In genomic region chr10:95438781-95439180, GRCh38 we compare ENCODE assay signal across 16 cellular contexts.
"Had no signal": no experiment of that assay in that cellular context is flagged by ENCODE, and none has a peak within 500 bp of the region (broad histone marks: within the 10 kb centered on the region; RNA-seq: fewer than 3 reads in every experiment).

No MANE protein-coding gene starts in this region.

- H3K27me3 Mint-ChIP-seq: activated naive CD8-positive, alpha-beta T cell had no signal

- H3K27ac Mint-ChIP-seq: activated naive CD8-positive, alpha-beta T cell; immature natural killer cell had no signal

- DNase-seq: activated CD4-positive, alpha-beta T cell treated with anti-CD3 and anti-CD28 coated beads, Interleukin-2, amount 50 U/mL, for 1 hour; activated CD8-positive, alpha-beta memory T cell treated with anti-CD3 and anti-CD28 coated beads for 24 hours; activated gamma-delta T cell treated with Interleukin-2 at 50 U/mL for 16 hours; amniotic stem cell; brain microvascular endothelial cell; cerebellar nuclear complex; erythroblast; immature natural killer cell; midbrain; naive thymus-derived CD4-positive, alpha-beta T cell; ovary; stimulated activated CD4-positive, alpha-beta T cell treated with anti-CD3 and anti-CD28 coated beads, Interleukin-12 subunit alpha, Interleukin-12 subunit beta, amount 100 ng/mL, for 4 hours; stimulated activated CD4-positive, alpha-beta T cell treated with anti-CD3 and anti-CD28 coated beads, Interleukin-2, amount 100 ng/mL, for 24 hours had no signal

- ATAC-seq: activated CD4-positive, CD25-positive, alpha-beta regulatory T cell treated with anti-CD3 and anti-CD28 coated beads, Interleukin-2, amount 50 U/mL, for 24 hours; naive thymus-derived CD4-positive, alpha-beta T cell had no signal

- H3K27ac ChIP-seq: brain microvascular endothelial cell, ovary had no signal

- H3K27me3 ChIP-seq: brain microvascular endothelial cell, ovary, tibial nerve had no signal

- H3K4me3 ChIP-seq: ovary, tibial nerve had no signal

- H3K4me3 Mint-ChIP-seq: activated naive CD8-positive, alpha-beta T cell; naive thymus-derived CD4-positive, alpha-beta T cell had no signal

- H3K9me3 ChIP-seq: ovary, tibial nerve had no signal

- H3K36me3 ChIP-seq: brain microvascular endothelial cell, ovary had no signal

- H3K36me3 Mint-ChIP-seq: activated naive CD8-positive, alpha-beta T cell; naive thymus-derived CD4-positive, alpha-beta T cell had no signal

- H3K9me3 Mint-ChIP-seq: immature natural killer cell; naive thymus-derived CD4-positive, alpha-beta T cell had no signal
